ENCODE assay signal across 8 cellular contexts in the genomic region with DNA sequence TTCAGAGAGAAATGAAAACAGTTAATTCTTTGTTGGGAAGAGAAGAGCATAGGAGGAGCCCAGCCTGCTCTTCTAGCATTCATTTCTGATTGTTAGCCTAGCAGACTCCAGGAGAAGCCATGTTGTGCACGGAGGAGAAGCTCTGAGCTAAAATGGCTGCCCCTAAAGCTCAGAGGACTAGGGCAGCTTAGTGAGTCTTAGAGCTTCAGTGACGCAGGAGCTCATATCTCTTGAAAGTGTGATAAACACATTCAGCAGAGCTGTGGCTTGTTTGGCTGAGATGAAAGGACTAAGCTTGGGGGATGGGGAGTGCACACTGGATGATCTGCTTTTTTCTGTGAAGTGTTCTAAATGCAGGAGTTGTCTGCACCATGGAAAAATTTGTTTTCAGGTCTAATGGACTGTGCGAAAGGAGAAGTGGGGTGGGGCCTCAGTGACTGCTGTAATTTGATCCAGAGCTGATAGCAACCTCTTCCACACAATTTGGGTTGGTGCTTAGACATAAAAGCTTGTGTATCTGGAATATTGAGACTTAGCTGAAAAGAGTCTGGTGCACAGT. TPM values are rescaled to one million over a fixed set of nuclear protein-coding genes. Genes with fewer than 3 reads are reported as not detected.
DNase-seq lines count a peak whose midpoint lies in the region; ATAC-seq and TF ChIP-seq lines count a peak whose summit lies in the region.

No MANE protein-coding gene starts in this region.

- H3K36me3 ChIP-seq in MM.1S (replicated peaks; ENCODE audit: insufficient read depth, low read length) (no peaks in the 10 kb centered on the region), adrenal gland (replicated peaks in 1 of 2) (peaks cover 0 to 24% of the 10 kb centered on the region in 2 donors), right atrium auricular region (peaks cover 31% of the 10 kb centered on the region)

- intact Hi-C loops in adrenal gland (cut with DNase I): no loop called here

- peak overlapping the region; percentile 61 for H2AFZ ChIP-seq in MM.1S (ENCODE audit: low read length)

- no peaks in the 10 kb centered on the region for H4K20me1 ChIP-seq in MM.1S (ENCODE audit: insufficient read depth, low read length)

- peak overlapping the region; percentile 53; the same call in 1 of the 2 replicates for H3K4me2 ChIP-seq in MM.1S (ENCODE audit: low read depth, low read length)

- DNase-seq in Caki2 (ENCODE audit: low read depth) (peak; percentile 83), MM.1S (peak; percentile 90), adrenal gland (peak; percentile 48 to 85 (median 78)), right atrium auricular region (ENCODE audit: low spot score) (no peak), retina (peak; percentile 52)
- no peak for DNase-seq in activated effector memory CD4-positive, alpha-beta T cell treated with Interleukin-2 at 50 U/mL for 16 hours

- TF ChIP-seq POLR2A in adrenal gland (IDR thresholded peaks at IDR 0.05): peak in 1 of 2 donors; percentile 48

- H3K4me1 ChIP-seq in MM.1S (ENCODE audit: low read length) (peaks cover 45% of the 10 kb centered on the region), adrenal gland (replicated peaks in 1 of 2) (peaks cover 31 to 46% of the 10 kb centered on the region in 2 donors), right atrium auricular region (peaks cover 0 to 57% of the 10 kb centered on the region in 2 donors)

- H3K4me3 ChIP-seq in MM.1S (ENCODE audit: low read length): no peak overlapping the region
- peak overlapping the region in 1 of 4 donors; percentile 17 for H3K4me3 ChIP-seq in adrenal gland
- peak overlapping the region; percentile 18 to 27 for H3K4me3 ChIP-seq in right atrium auricular region

- no peaks in the 10 kb centered on the region for H3K79me2 ChIP-seq in MM.1S (ENCODE audit: low read length)

- WGBS in adrenal gland, 4 donors: 31 to 40% (median 35%) methylated on average over 3 of the region's 3 CpGs

- H3K27ac ChIP-seq in MM.1S (ENCODE audit: low read length) (peak overlapping the region; percentile 86), adrenal gland (peak overlapping the region; percentile 50 to 95 (median 85)), right atrium auricular region (peak overlapping the region; percentile 89 to 96)

- H3K9me2 ChIP-seq in MM.1S (replicated peaks; ENCODE audit: insufficient read depth, low read length): no peaks in the 10 kb centered on the region

- in situ Hi-C loops in Caki2 (cut with HindIII; ENCODE audit: low pct_unique_long_range_greater_than_20kb, low sequenced_read_pairs): no loop called here

- ATAC-seq in GM18909 (IDR thresholded peaks at IDR 0.05; ENCODE audit: poor library complexity, unreplicated experiment): no peak
- no peak for ATAC-seq in HG02938 (IDR thresholded peaks at IDR 0.05; ENCODE audit: unreplicated experiment)

- H3F3A ChIP-seq in MM.1S (ENCODE audit: insufficient read depth, low read length): peaks cover 18% of the 10 kb centered on the region; the same call in 1 of the 2 replicates

- H3K27me3 ChIP-seq in MM.1S (replicated peaks; ENCODE audit: insufficient read depth, low read length) (no peaks in the 10 kb centered on the region), adrenal gland (no peaks in the 10 kb centered on the region), right atrium auricular region (no peaks in the 10 kb centered on the region)

- TF ChIP-seq CTCF in MM.1S (IDR thresholded peaks at IDR 0.05; ENCODE audit: low read length) (no peak), adrenal gland (IDR thresholded peaks at IDR 0.05) (no peak), right atrium auricular region (IDR thresholded peaks at IDR 0.05) (no peak)

- no peaks in the 10 kb centered on the region for H3K9me3 ChIP-seq in MM.1S (replicated peaks; ENCODE audit: insufficient read depth, low read length)
- H3K9me3 ChIP-seq in adrenal gland (replicated peaks in 1 of 3): no peaks in the 10 kb centered on the region
- H3K9me3 ChIP-seq in right atrium auricular region: no peaks in the 10 kb centered on the region

- peak overlapping the region; percentile 42; the same call in 1 of the 2 replicates for H3K9ac ChIP-seq in MM.1S (ENCODE audit: low read length)

RNA-seq across cellular contexts. Expression of a gene that starts 58.5 kb away (rescaled TPM):
- 3.9 and 7.1 TPM in 2 replicates for total RNA-seq in Caki2 (2014; rRNA removed; shearing (Covaris generic); ENCODE audit: low replicate concordance)
- total RNA-seq in adrenal gland (10 to 100 TPM; 26.4 to 86.9 (median 49.2) TPM), right atrium auricular region (10 to 100 TPM; 20.9 to 30.5 TPM)
- 10 to 100 TPM in 1 of 3 donors, 1 to 10 TPM in 2; 4.9 to 13.5 (median 7.3) TPM for polyA plus RNA-seq in adrenal gland

Comparison
In these comparisons a context has a peak if more than half of its experiments do, and no peak if none do; other contexts are left out.
1. DNase-seq: peak in Caki2 (single experiment), MM.1S (single experiment), adrenal gland (7 of 7) and retina (single experiment); none in right atrium auricular region (single experiment) and activated effector memory CD4-positive, alpha-beta T cell treated with Interleukin-2 at 50 U/mL for 16 hours (single experiment).
2. Peak in every context shown above with its lines, with median percentiles within 50 percentile points of each other: H3K27ac ChIP-seq.